2 cellular contexts compared by ENCODE assay signal in genomic region chr14:54083549-54084239, GRCh38.
TF ChIP-seq lines count a peak whose summit lies in the region.

No MANE protein-coding gene starts in this region.

TF ChIP-seq in HCT116, 20 proteins besides CTCF, POLR2A, EP300 and RAD21 (continued from another document):
- TF ChIP-seq, protein P1, sequence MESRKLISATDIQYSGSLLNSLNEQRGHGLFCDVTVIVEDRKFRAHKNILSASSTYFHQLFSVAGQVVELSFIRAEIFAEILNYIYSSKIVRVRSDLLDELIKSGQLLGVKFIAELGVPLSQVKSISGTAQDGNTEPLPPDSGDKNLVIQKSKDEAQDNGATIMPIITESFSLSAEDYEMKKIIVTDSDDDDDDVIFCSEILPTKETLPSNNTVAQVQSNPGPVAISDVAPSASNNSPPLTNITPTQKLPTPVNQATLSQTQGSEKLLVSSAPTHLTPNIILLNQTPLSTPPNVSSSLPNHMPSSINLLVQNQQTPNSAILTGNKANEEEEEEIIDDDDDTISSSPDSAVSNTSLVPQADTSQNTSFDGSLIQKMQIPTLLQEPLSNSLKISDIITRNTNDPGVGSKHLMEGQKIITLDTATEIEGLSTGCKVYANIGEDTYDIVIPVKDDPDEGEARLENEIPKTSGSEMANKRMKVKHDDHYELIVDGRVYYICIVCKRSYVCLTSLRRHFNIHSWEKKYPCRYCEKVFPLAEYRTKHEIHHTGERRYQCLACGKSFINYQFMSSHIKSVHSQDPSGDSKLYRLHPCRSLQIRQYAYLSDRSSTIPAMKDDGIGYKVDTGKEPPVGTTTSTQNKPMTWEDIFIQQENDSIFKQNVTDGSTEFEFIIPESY (IDR thresholded peaks at IDR 0.05; ENCODE audit: extremely low read depth, insufficient replicate concordance, low read length): no peak
- TF ChIP-seq EGR1 (IDR thresholded peaks at IDR 0.05; ENCODE audit: low read depth): no peak

TF ChIP-seq in HepG2, 621 proteins besides CTCF, POLR2A, EP300 and RAD21 (continued from another document):
- TF ChIP-seq ZBTB10 (CRISPR knock-in tag; IDR thresholded peaks at IDR 0.05; ENCODE audit: borderline replicate concordance) (no peak), RBAK (CRISPR knock-in tag; IDR thresholded peaks at IDR 0.05) (no peak), ZNF12 (CRISPR knock-in tag; IDR thresholded peaks at IDR 0.05) (peak; percentile 98), NFE2L1 (CRISPR knock-in tag; IDR thresholded peaks at IDR 0.05; ENCODE audit: borderline replicate concordance) (no peak), ZNF589 (CRISPR knock-in tag; conservative IDR thresholded peaks at IDR 0.05) (no peak), IRF1 (CRISPR knock-in tag; IDR thresholded peaks at IDR 0.05; ENCODE audit: low read depth) (no peak), CHD4 (IDR thresholded peaks at IDR 0.05; ENCODE audit: borderline replicate concordance, low read length) (no peak), CEBPZ (IDR thresholded peaks at IDR 0.05; ENCODE audit: low read length) (no peak), ZNF616 (CRISPR knock-in tag; IDR thresholded peaks at IDR 0.05; ENCODE audit: low read depth) (no peak), ZNF362 (CRISPR knock-in tag; IDR thresholded peaks at IDR 0.05; ENCODE audit: borderline replicate concordance) (no peak), RFX3 (CRISPR knock-in tag; IDR thresholded peaks at IDR 0.05) (no peak), ZNF7 (CRISPR knock-in tag; IDR thresholded peaks at IDR 0.05) (no peak), FOXK1 (CRISPR knock-in tag; IDR thresholded peaks at IDR 0.05; ENCODE audit: borderline replicate concordance, low read depth) (no peak), PITX1 (CRISPR knock-in tag; IDR thresholded peaks at IDR 0.05) (no peak), TEAD2 (CRISPR knock-in tag; IDR thresholded peaks at IDR 0.05) (no peak), HNF4A (CRISPR knock-in tag; IDR thresholded peaks at IDR 0.05) (0 out of 2 replicates have a peak, but pooled peaks have one; percentile 4), MIER2 (CRISPR knock-in tag; IDR thresholded peaks at IDR 0.05) (no peak), STAG1 (CRISPR knock-in tag; IDR thresholded peaks at IDR 0.05) (peak; percentile 36; the same call in 1 of the 2 replicates)
- TF ChIP-seq, protein P2, sequence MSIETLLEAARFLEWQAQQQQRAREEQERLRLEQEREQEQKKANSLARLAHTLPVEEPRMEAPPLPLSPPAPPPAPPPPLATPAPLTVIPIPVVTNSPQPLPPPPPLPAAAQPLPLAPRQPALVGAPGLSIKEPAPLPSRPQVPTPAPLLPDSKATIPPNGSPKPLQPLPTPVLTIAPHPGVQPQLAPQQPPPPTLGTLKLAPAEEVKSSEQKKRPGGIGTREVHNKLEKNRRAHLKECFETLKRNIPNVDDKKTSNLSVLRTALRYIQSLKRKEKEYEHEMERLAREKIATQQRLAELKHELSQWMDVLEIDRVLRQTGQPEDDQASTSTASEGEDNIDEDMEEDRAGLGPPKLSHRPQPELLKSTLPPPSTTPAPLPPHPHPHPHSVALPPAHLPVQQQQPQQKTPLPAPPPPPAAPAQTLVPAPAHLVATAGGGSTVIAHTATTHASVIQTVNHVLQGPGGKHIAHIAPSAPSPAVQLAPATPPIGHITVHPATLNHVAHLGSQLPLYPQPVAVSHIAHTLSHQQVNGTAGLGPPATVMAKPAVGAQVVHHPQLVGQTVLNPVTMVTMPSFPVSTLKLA (IDR thresholded peaks at IDR 0.05): 0 out of 2 replicates have a peak, but pooled peaks have one; percentile 10
- TF ChIP-seq, protein P3, sequence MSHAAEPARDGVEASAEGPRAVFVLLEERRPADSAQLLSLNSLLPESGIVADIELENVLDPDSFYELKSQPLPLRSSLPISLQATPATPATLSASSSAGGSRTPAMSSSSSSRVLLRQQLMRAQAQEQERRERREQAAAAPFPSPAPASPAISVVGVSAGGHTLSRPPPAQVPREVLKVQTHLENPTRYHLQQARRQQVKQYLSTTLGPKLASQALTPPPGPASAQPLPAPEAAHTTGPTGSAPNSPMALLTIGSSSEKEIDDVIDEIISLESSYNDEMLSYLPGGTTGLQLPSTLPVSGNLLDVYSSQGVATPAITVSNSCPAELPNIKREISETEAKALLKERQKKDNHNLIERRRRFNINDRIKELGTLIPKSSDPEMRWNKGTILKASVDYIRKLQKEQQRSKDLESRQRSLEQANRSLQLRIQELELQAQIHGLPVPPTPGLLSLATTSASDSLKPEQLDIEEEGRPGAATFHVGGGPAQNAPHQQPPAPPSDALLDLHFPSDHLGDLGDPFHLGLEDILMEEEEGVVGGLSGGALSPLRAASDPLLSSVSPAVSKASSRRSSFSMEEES (CRISPR knock-in tag; IDR thresholded peaks at IDR 0.05): no peak
